Comparison of ENCODE assay signal across 26 cellular contexts in the genomic region with DNA sequence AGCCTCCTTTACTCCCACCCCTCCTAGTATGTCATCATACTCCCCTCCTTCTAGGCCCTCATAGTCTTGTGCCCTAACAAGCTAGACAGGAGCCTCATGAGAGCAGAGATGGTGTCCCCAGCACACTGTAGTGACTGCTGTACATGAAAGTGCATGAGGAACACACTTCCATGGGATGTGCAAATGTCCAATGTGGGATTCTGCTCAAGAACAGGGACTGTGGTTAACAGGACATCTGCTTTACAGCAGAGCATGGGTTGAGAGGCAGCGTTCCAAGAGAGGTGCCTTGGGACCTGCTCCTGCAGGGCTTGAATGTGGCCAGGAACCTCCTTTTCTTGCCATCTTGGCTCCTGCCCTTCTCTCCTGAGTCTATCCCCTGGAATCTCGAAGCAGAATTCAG.
"Had no signal": no experiment of that assay in that cellular context is flagged by ENCODE, and none has a peak within 500 bp of the region (broad histone marks: within the 10 kb centered on the region; RNA-seq: fewer than 3 reads in every experiment).

No MANE protein-coding gene starts in this region.

- H3K27ac ChIP-seq: brain microvascular endothelial cell, esophagus muscularis mucosa, foreskin keratinocyte, gastrocnemius medialis had no signal

- H3K4me1 Mint-ChIP-seq: activated CD4-positive, alpha-beta T cell treated with anti-CD3 and anti-CD28 coated beads for 36 hours; activated CD4-positive, alpha-beta T cell treated with anti-CD3 and anti-CD28 coated beads, Interleukin-2, amount 10 ng/mL, durations not matched to agents 24 days and 14 days; activated T-helper 17 cell treated with anti-CD3 and anti-CD28 coated beads, Interleukin-2, amount 50 U/mL, for 72 hours had no signal

- H3K27me3 ChIP-seq: brain microvascular endothelial cell, esophagus muscularis mucosa, foreskin keratinocyte, gastrocnemius medialis had no signal

- H3K4me1 ChIP-seq: esophagus muscularis mucosa, foreskin keratinocyte had no signal

- H3K9me3 Mint-ChIP-seq: activated CD4-positive, alpha-beta memory T cell treated with anti-CD3 and anti-CD28 coated beads for 36 hours; activated CD4-positive, alpha-beta T cell treated with anti-CD3 and anti-CD28 coated beads, Interleukin-2, amount 10 ng/mL, durations not matched to agents 24 days and 14 days; activated T-cell treated with anti-CD3 and anti-CD28 coated beads, Interleukin-2, amount 50 U/mL, for 4 hours; activated T-helper 17 cell treated with anti-CD3 and anti-CD28 coated beads, Interleukin-2, amount 50 U/mL, for 72 hours; effector memory CD8-positive, alpha-beta T cell had no signal

- H3K4me3 ChIP-seq: esophagus muscularis mucosa, gastrocnemius medialis had no signal

- DNase-seq: activated CD4-positive, alpha-beta memory T cell treated with anti-CD3 and anti-CD28 coated beads for 36 hours; activated CD4-positive, alpha-beta T cell treated with anti-CD3 and anti-CD28 coated beads for 36 hours; activated CD4-positive, alpha-beta T cell treated with anti-CD3 and anti-CD28 coated beads, Interleukin-2, amount 10 ng/mL, durations not matched to agents 24 days and 14 days; activated CD4-positive, CD25-positive, alpha-beta regulatory T cell; activated CD4-positive, CD25-positive, alpha-beta regulatory T cell treated with anti-CD3 and anti-CD28 coated beads, Interleukin-2, amount 50 U/mL, for 72 hours; activated CD8-positive, alpha-beta T cell treated with anti-CD3 and anti-CD28 coated beads, Interleukin-2, amount 10 ng/mL, durations not matched to agents 7 days and 5 days; activated effector memory CD4-positive, alpha-beta T cell treated with Interleukin-2 at 50 U/mL for 16 hours; activated gamma-delta T cell treated with Interleukin-2 at 50 U/mL for 16 hours; activated naive CD4-positive, alpha-beta T cell treated with anti-CD3 and anti-CD28 coated beads, Interleukin-2, amount 50 U/mL, for 16 hours; activated naive CD4-positive, alpha-beta T cell treated with Interleukin-2 at 50 U/mL for 16 hours; activated T-cell treated with anti-CD3 and anti-CD28 coated beads, Interleukin-2, amount 50 U/mL, for 4 hours; amniotic stem cell; anterior cingulate cortex; brain microvascular endothelial cell; caudate nucleus; cortex of kidney; dermis blood vessel endothelial cell; effector CD4-positive, alpha-beta T cell; effector memory CD8-positive, alpha-beta T cell; erythroblast; foreskin keratinocyte; gastrocnemius medialis; T-helper 2 cell had no signal

- H3K4me3 Mint-ChIP-seq: activated CD4-positive, alpha-beta memory T cell treated with anti-CD3 and anti-CD28 coated beads for 36 hours; activated CD4-positive, alpha-beta T cell treated with anti-CD3 and anti-CD28 coated beads for 36 hours; activated CD4-positive, alpha-beta T cell treated with anti-CD3 and anti-CD28 coated beads, Interleukin-2, amount 10 ng/mL, durations not matched to agents 24 days and 14 days; activated CD8-positive, alpha-beta T cell treated with anti-CD3 and anti-CD28 coated beads, Interleukin-2, amount 10 ng/mL, durations not matched to agents 7 days and 5 days; activated naive CD8-positive, alpha-beta T cell; activated T-cell treated with anti-CD3 and anti-CD28 coated beads, Interleukin-2, amount 50 U/mL, for 4 hours; activated T-helper 17 cell treated with anti-CD3 and anti-CD28 coated beads, Interleukin-2, amount 50 U/mL, for 72 hours; effector memory CD8-positive, alpha-beta T cell had no signal

- H3K27me3 Mint-ChIP-seq: activated CD4-positive, alpha-beta memory T cell treated with anti-CD3 and anti-CD28 coated beads for 36 hours; activated CD4-positive, alpha-beta T cell treated with anti-CD3 and anti-CD28 coated beads for 36 hours; activated CD4-positive, alpha-beta T cell treated with anti-CD3 and anti-CD28 coated beads, Interleukin-2, amount 10 ng/mL, durations not matched to agents 24 days and 14 days; activated naive CD8-positive, alpha-beta T cell; activated T-helper 17 cell treated with anti-CD3 and anti-CD28 coated beads, Interleukin-2, amount 50 U/mL, for 72 hours; effector memory CD8-positive, alpha-beta T cell had no signal

- ATAC-seq: activated CD4-positive, alpha-beta T cell treated with anti-CD3 and anti-CD28 coated beads for 36 hours; activated CD8-positive, alpha-beta T cell treated with anti-CD3 and anti-CD28 coated beads, Interleukin-2, amount 10 ng/mL, durations not matched to agents 7 days and 5 days; activated T-cell treated with anti-CD3 and anti-CD28 coated beads, Interleukin-2, amount 50 U/mL, for 4 hours; activated T-helper 17 cell treated with anti-CD3 and anti-CD28 coated beads, Interleukin-2, amount 50 U/mL, for 72 hours; effector memory CD8-positive, alpha-beta T cell; foreskin keratinocyte; gastrocnemius medialis had no signal

- H3K27ac Mint-ChIP-seq: activated CD4-positive, alpha-beta memory T cell treated with anti-CD3 and anti-CD28 coated beads for 36 hours; activated CD4-positive, alpha-beta T cell treated with anti-CD3 and anti-CD28 coated beads for 36 hours; activated CD4-positive, alpha-beta T cell treated with anti-CD3 and anti-CD28 coated beads, Interleukin-2, amount 10 ng/mL, durations not matched to agents 24 days and 14 days; activated naive CD8-positive, alpha-beta T cell; activated T-helper 17 cell treated with anti-CD3 and anti-CD28 coated beads, Interleukin-2, amount 50 U/mL, for 72 hours had no signal

- H3K9me3 ChIP-seq: esophagus muscularis mucosa, gastrocnemius medialis had no signal
